26 cellular contexts compared by ENCODE assay signal in genomic region chr13:73339086-73339485, GRCh38.
"Had no signal": no experiment of that assay in that cellular context is flagged by ENCODE, and none has a peak within 500 bp of the region (broad histone marks: within the 10 kb centered on the region; RNA-seq: fewer than 3 reads in every experiment).

No MANE protein-coding gene starts in this region.

- ATAC-seq: activated CD4-positive, CD25-positive, alpha-beta regulatory T cell treated with anti-CD3 and anti-CD28 coated beads, Interleukin-2, amount 50 U/mL, for 24 hours; activated CD8-positive, alpha-beta memory T cell treated with anti-CD3 and anti-CD28 coated beads, Interleukin-2, amount 10 ng/mL, durations not matched to agents 7 days and 5 days; activated CD8-positive, alpha-beta T cell treated with anti-CD3 and anti-CD28 coated beads for 36 hours; activated naive CD8-positive, alpha-beta T cell treated with anti-CD3 and anti-CD28 coated beads, Interleukin-2, amount 50 U/mL, for 24 hours; gastrocnemius medialis; right cardiac atrium; stimulated activated memory B cell treated with anti-CD40 and anti-IgM and Interleukin-4, amounts not matched to agents 10 μg/mL and 1 μg/mL and 100 μg/mL, for 72 hours had no signal

- H3K36me3 ChIP-seq: esophagus muscularis mucosa, gastrocnemius medialis, pancreas, stomach, suprapubic skin, transverse colon had no signal

- DNase-seq: activated CD4-positive, alpha-beta T cell treated with anti-CD3 and anti-CD28 coated beads, Interleukin-2, amount 10 ng/mL, durations not matched to agents 24 days and 14 days; activated CD8-positive, alpha-beta memory T cell treated with anti-CD3 and anti-CD28 coated beads, Interleukin-2, amount 10 ng/mL, durations not matched to agents 7 days and 5 days; activated CD8-positive, alpha-beta T cell treated with anti-CD3 and anti-CD28 coated beads for 36 hours; activated effector memory CD4-positive, alpha-beta T cell treated with anti-CD3 and anti-CD28 coated beads, Interleukin-2, amount 50 U/mL, for 16 hours; activated naive CD4-positive, alpha-beta T cell treated with anti-CD3 and anti-CD28 coated beads, Interleukin-2, amount 50 U/mL, for 16 hours; activated naive CD8-positive, alpha-beta T cell treated with anti-CD3 and anti-CD28 coated beads, Interleukin-2, amount 50 U/mL, for 24 hours; activated T-cell treated with anti-CD3 and anti-CD28 coated beads for 4 hours; anterior cingulate cortex; caudate nucleus; effector CD8-positive, alpha-beta T cell; gastrocnemius medialis; hippocampal formation; right cardiac atrium; stomach; transverse colon had no signal

- H3K4me1 Mint-ChIP-seq: memory B cell; nephron; stimulated activated memory B cell treated with anti-CD40 and anti-IgM and Interleukin-4, amounts not matched to agents 10 μg/mL and 1 μg/mL and 100 μg/mL, for 72 hours had no signal

- H3K27me3 ChIP-seq: body of pancreas, esophagus muscularis mucosa, gastrocnemius medialis, pancreas, stomach, suprapubic skin, transverse colon had no signal

- H3K36me3 Mint-ChIP-seq: activated CD8-positive, alpha-beta memory T cell treated with anti-CD3 and anti-CD28 coated beads, Interleukin-2, amount 10 ng/mL, durations not matched to agents 7 days and 5 days; memory B cell; stimulated activated memory B cell treated with anti-CD40 and anti-IgM and Interleukin-4, amounts not matched to agents 10 μg/mL and 1 μg/mL and 100 μg/mL, for 72 hours had no signal

- H3K4me3 ChIP-seq: body of pancreas, esophagus muscularis mucosa, gastrocnemius medialis, pancreas, skin epidermis, stomach, suprapubic skin, transverse colon had no signal

- H3K27ac Mint-ChIP-seq: activated CD4-positive, alpha-beta T cell treated with anti-CD3 and anti-CD28 coated beads, Interleukin-2, amount 10 ng/mL, durations not matched to agents 24 days and 14 days; activated CD8-positive, alpha-beta memory T cell treated with anti-CD3 and anti-CD28 coated beads, Interleukin-2, amount 10 ng/mL, durations not matched to agents 7 days and 5 days; activated CD8-positive, alpha-beta T cell treated with anti-CD3 and anti-CD28 coated beads for 36 hours; activated naive CD8-positive, alpha-beta T cell treated with anti-CD3 and anti-CD28 coated beads, Interleukin-2, amount 50 U/mL, for 24 hours; memory B cell; nephron; stimulated activated memory B cell treated with anti-CD40 and anti-IgM and Interleukin-4, amounts not matched to agents 10 μg/mL and 1 μg/mL and 100 μg/mL, for 72 hours; T-helper 2 cell treated with Interferon-gamma antibody and Interleukin-4, amounts not matched to agents 5 μg/mL and 100 μg/mL, for 36 hours had no signal

- H3K27ac ChIP-seq: body of pancreas, esophagus muscularis mucosa, gastrocnemius medialis, pancreas, stomach, suprapubic skin, transverse colon, VCaP had no signal

- H3K27me3 Mint-ChIP-seq: activated CD4-positive, alpha-beta T cell treated with anti-CD3 and anti-CD28 coated beads, Interleukin-2, amount 10 ng/mL, durations not matched to agents 24 days and 14 days; activated CD8-positive, alpha-beta memory T cell treated with anti-CD3 and anti-CD28 coated beads, Interleukin-2, amount 10 ng/mL, durations not matched to agents 7 days and 5 days; activated CD8-positive, alpha-beta T cell treated with anti-CD3 and anti-CD28 coated beads for 36 hours; activated naive CD8-positive, alpha-beta T cell treated with anti-CD3 and anti-CD28 coated beads, Interleukin-2, amount 50 U/mL, for 24 hours; memory B cell; stimulated activated memory B cell treated with anti-CD40 and anti-IgM and Interleukin-4, amounts not matched to agents 10 μg/mL and 1 μg/mL and 100 μg/mL, for 72 hours had no signal

- H3K4me3 Mint-ChIP-seq: activated CD4-positive, alpha-beta T cell treated with anti-CD3 and anti-CD28 coated beads, Interleukin-2, amount 10 ng/mL, durations not matched to agents 24 days and 14 days; activated CD8-positive, alpha-beta memory T cell treated with anti-CD3 and anti-CD28 coated beads, Interleukin-2, amount 10 ng/mL, durations not matched to agents 7 days and 5 days; activated CD8-positive, alpha-beta T cell treated with anti-CD3 and anti-CD28 coated beads for 36 hours; activated naive CD8-positive, alpha-beta T cell treated with anti-CD3 and anti-CD28 coated beads, Interleukin-2, amount 50 U/mL, for 24 hours; memory B cell; nephron; stimulated activated memory B cell treated with anti-CD40 and anti-IgM and Interleukin-4, amounts not matched to agents 10 μg/mL and 1 μg/mL and 100 μg/mL, for 72 hours; T-helper 2 cell treated with Interferon-gamma antibody and Interleukin-4, amounts not matched to agents 5 μg/mL and 100 μg/mL, for 36 hours had no signal

- H3K9me3 ChIP-seq: body of pancreas, esophagus muscularis mucosa, gastrocnemius medialis, pancreas, stomach, suprapubic skin, transverse colon had no signal

- H3K4me1 ChIP-seq: body of pancreas, esophagus muscularis mucosa, gastrocnemius medialis, stomach, transverse colon had no signal

- H3K9me3 Mint-ChIP-seq: activated CD8-positive, alpha-beta T cell treated with anti-CD3 and anti-CD28 coated beads for 36 hours; activated naive CD8-positive, alpha-beta T cell treated with anti-CD3 and anti-CD28 coated beads, Interleukin-2, amount 50 U/mL, for 24 hours; memory B cell; nephron; stimulated activated memory B cell treated with anti-CD40 and anti-IgM and Interleukin-4, amounts not matched to agents 10 μg/mL and 1 μg/mL and 100 μg/mL, for 72 hours; T-helper 2 cell treated with Interferon-gamma antibody and Interleukin-4, amounts not matched to agents 5 μg/mL and 100 μg/mL, for 36 hours had no signal
